9 cellular contexts compared by ENCODE assay signal in the genomic region with DNA sequence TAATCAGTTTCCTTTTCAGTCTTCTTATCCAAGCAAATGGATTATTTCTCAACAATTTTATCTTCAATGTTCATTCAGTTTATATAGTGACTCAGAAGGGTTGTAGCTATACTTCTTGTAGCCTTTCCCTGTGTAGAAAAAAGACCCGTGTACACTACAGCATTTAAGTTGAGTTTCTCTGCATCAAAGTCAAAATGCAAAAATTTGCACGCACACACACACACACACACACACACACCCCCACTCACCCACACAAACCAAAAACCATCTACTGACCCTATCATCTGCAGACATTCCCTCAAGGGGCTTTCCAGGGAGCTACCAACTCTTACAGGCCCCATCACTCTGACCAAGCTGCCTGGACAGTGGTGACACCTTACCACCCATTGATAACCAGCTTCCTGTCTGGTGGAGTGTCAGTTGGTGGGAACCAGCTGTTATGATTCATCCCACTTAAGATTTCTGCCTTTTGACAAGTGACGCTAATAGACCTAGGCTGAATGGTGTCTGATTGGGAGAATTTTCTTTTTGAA. TPM values are rescaled to one million over a fixed set of nuclear protein-coding genes. Genes with fewer than 3 reads are reported as not detected.
DNase-seq lines count a peak whose midpoint lies in the region; ATAC-seq and TF ChIP-seq lines count a peak whose summit lies in the region.
"Had no signal": no experiment of that assay in that cellular context is flagged by ENCODE, and none has a peak within 500 bp of the region (broad histone marks: within the 10 kb centered on the region; RNA-seq: fewer than 3 reads in every experiment).

No MANE protein-coding gene starts in this region.

- H3K27ac Mint-ChIP-seq in WTC11: no peak overlapping the region
- H3K27ac Mint-ChIP-seq: activated B cell treated with CpG ODN at 0.5 μM for 24 hours had no signal

- no peaks in the 10 kb centered on the region for H3K36me3 Mint-ChIP-seq in WTC11

- peak overlapping the region; percentile 43; the same call in 1 of the 2 replicates for H3K27ac ChIP-seq in ACC112 (ENCODE audit: low read depth, low read length)

- peaks cover 4% of the 10 kb centered on the region; the same call in 1 of the 2 replicates for H3K4me1 Mint-ChIP-seq in WTC11
- H3K4me1 Mint-ChIP-seq: activated B cell treated with CpG ODN at 0.5 μM for 24 hours had no signal

- peak; percentile 81 for ATAC-seq in GM19328 (IDR thresholded peaks at IDR 0.05; ENCODE audit: unreplicated experiment)
- ATAC-seq in HG03432 (IDR thresholded peaks at IDR 0.05; ENCODE audit: unreplicated experiment): peak; percentile 99
- no peak for ATAC-seq in WTC11
- no peak for ATAC-seq in GM19324 (IDR thresholded peaks at IDR 0.05; ENCODE audit: low FRiP score, unreplicated experiment)

- DNase-seq in amniotic epithelial cell (ENCODE audit: low read depth) (peak; percentile 65), WTC11 (ENCODE audit: low spot score) (no peak), NCI-H1105 (lab: John Stamatoyannopoulos, UW) (no peak), NCI-H1930 (lab: John Stamatoyannopoulos, UW) (no peak)
- DNase-seq: activated B cell treated with CpG ODN at 0.5 μM for 24 hours had no signal

- H3K4me3 ChIP-seq in ACC112 (ENCODE audit: low read depth, low read length): no peak overlapping the region

- CTCF ChIA-PET in WTC11 (lab: Charles Lee): interaction anchor here (0.6 kb wide), 1 partner anchor 10 kb away, joined by 3 read pairs; no protein-coding TSS in a partner anchor

- H3K4me1 ChIP-seq in ACC112 (ENCODE audit: control insufficient read depth, insufficient read depth, low read length, unreplicated experiment): peaks cover 14% of the 10 kb centered on the region

- H3K36me3 ChIP-seq in ACC112 (ENCODE audit: insufficient read depth, low read length): no peaks in the 10 kb centered on the region

- no peak for TF ChIP-seq CTCF in WTC11 (IDR thresholded peaks at IDR 0.05)

- no peaks in the 10 kb centered on the region for H3K79me2 ChIP-seq in ACC112 (ENCODE audit: control insufficient read depth, insufficient read depth, low read length, unreplicated experiment)

- H3K27me3 Mint-ChIP-seq in WTC11 (ENCODE audit: low read depth): no peaks in the 10 kb centered on the region

- no peak overlapping the region for H2AFZ ChIP-seq in ACC112 (ENCODE audit: low read length, unreplicated experiment)

- no peaks in the 10 kb centered on the region for H3K27me3 ChIP-seq in ACC112 (ENCODE audit: insufficient read depth, low read length)

- H3K9me3 Mint-ChIP-seq in WTC11: no peaks in the 10 kb centered on the region

- no peak overlapping the region for H3K4me3 Mint-ChIP-seq in WTC11
- H3K4me3 Mint-ChIP-seq: activated B cell treated with CpG ODN at 0.5 μM for 24 hours had no signal

- POLR2A ChIA-PET in WTC11 (lab: Charles Lee): no interaction called here

TF ChIP-seq in WTC11, 78 proteins besides CTCF, POLR2A, EP300 and RAD21:
- TF ChIP-seq ZNF396 (CRISPR knock-in tag; IDR thresholded peaks at IDR 0.05; ENCODE audit: borderline replicate concordance): no peak
- TF ChIP-seq, protein P1, sequence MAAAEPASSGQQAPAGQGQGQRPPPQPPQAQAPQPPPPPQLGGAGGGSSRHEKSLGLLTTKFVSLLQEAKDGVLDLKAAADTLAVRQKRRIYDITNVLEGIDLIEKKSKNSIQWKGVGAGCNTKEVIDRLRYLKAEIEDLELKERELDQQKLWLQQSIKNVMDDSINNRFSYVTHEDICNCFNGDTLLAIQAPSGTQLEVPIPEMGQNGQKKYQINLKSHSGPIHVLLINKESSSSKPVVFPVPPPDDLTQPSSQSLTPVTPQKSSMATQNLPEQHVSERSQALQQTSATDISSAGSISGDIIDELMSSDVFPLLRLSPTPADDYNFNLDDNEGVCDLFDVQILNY (CRISPR knock-in tag; IDR thresholded peaks at IDR 0.05): no peak
- TF ChIP-seq FOXJ3 (CRISPR knock-in tag; IDR thresholded peaks at IDR 0.05; ENCODE audit: borderline replicate concordance): no peak
- TF ChIP-seq JAZF1 (CRISPR knock-in tag; IDR thresholded peaks at IDR 0.05): no peak
- no peak for TF ChIP-seq MYBL2 (CRISPR knock-in tag; IDR thresholded peaks at IDR 0.05)
- TF ChIP-seq RORB (CRISPR knock-in tag; IDR thresholded peaks at IDR 0.05): no peak
- no peak for TF ChIP-seq IRF2 (CRISPR knock-in tag; IDR thresholded peaks at IDR 0.05; ENCODE audit: borderline replicate concordance, low read depth)
- TF ChIP-seq, protein P2, sequence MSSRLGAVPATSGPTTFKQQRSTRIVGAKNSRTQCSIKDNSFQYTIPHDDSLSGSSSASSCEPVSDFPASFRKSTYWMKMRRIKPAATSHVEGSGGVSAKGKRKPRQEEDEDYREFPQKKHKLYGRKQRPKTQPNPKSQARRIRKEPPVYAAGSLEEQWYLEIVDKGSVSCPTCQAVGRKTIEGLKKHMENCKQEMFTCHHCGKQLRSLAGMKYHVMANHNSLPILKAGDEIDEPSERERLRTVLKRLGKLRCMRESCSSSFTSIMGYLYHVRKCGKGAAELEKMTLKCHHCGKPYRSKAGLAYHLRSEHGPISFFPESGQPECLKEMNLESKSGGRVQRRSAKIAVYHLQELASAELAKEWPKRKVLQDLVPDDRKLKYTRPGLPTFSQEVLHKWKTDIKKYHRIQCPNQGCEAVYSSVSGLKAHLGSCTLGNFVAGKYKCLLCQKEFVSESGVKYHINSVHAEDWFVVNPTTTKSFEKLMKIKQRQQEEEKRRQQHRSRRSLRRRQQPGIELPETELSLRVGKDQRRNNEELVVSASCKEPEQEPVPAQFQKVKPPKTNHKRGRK (CRISPR knock-in tag; IDR thresholded peaks at IDR 0.05; ENCODE audit: borderline replicate concordance): no peak

RNA-seq across cellular contexts. Expression of a gene that starts 12.2 kb away (rescaled TPM):
- 20.5 to 24.4 TPM (median 23.9 TPM) in 3 replicates for total RNA-seq in WTC11 (2021)

Comparison
In these comparisons a context has a peak if more than half of its experiments do, and no peak if none do; other contexts are left out.
1. ATAC-seq: peak in GM19328 (single experiment) and HG03432 (single experiment); none in WTC11 (single experiment) and GM19324 (single experiment).